ENCODE assay signal across 9 cellular contexts in the genomic region with DNA sequence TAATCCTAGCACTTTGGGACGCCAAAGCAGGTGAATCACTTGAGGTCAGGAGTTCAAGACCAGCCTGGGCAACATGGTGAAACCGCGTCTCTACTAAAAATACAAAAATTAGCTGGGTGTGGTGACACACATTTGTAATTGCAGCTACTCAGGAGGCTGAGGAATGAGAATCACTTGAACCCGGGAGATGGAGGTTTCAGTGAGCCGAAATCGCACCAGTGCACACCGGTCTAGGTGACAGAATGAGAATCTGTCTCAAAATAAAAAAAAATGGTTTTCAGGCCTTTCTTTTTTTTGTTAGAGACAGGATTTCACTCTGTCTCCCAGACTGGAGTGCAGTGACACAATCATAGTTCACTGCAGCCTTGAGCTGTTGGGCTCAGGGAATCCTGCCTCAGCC. TPM values are rescaled to one million over a fixed set of nuclear protein-coding genes. Genes with fewer than 3 reads are reported as not detected.
A peak's percentile ranks its signal among the peaks of the same experiment; 100 is the strongest.
DNase-seq lines count a peak whose midpoint lies in the region; ATAC-seq, FAIRE-seq and TF ChIP-seq lines count a peak whose summit lies in the region.
"Not testable (repeated sequence)": the region's sequence is repeated elsewhere in the genome, so short reads cannot be mapped to it uniquely, and the experiment has no call there.
"Had no signal": no experiment of that assay in that cellular context is flagged by ENCODE, and none has a peak within 500 bp of the region (broad histone marks: within the 10 kb centered on the region; RNA-seq: fewer than 3 reads in every experiment).

No MANE protein-coding gene starts in this region.

- H2AFZ ChIP-seq in Loucy (ENCODE audit: low read length): not testable (repeated sequence)

- peak overlapping the region in 7 of 10 experiments; percentile 4 to 45 (median 33); a peak in 9 of 20 replicates for H3K4me3 ChIP-seq in BLaER1 treated with 17β-estradiol and CSF1 and Interleukin-3, amounts not matched to agents 10 nM and 100 nM
- H3K4me3 ChIP-seq in Loucy (ENCODE audit: low read length, poor library complexity, severe bottlenecking): not testable (repeated sequence)

- H3K36me3 Mint-ChIP-seq in activated B cell treated with CpG ODN at 0.5 μM for 24 hours (ENCODE audit: low read depth); stimulated activated memory B cell treated with anti-CD40 and anti-IgM and Interleukin-4, amounts not matched to agents 10 μg/mL and 1 μg/mL and 100 μg/mL, for 72 hours: not testable (repeated sequence)

- not testable (repeated sequence) for DNase-seq in GM12891 (ENCODE audit: insufficient read length, low spot score); activated B cell treated with CpG ODN at 0.5 μM for 24 hours
- DNase-seq in medulla oblongata (ENCODE audit: extremely low spot score): peak; percentile 1

- H3K27ac ChIP-seq in BLaER1 treated with 17β-estradiol and CSF1 and Interleukin-3, amounts not matched to agents 10 nM and 100 nM: peak overlapping the region; percentile 74 to 90 (median 81)

- peak overlapping the region; percentile 95 for H3K27ac Mint-ChIP-seq in activated B cell treated with CpG ODN at 0.5 μM for 24 hours
- peak overlapping the region; percentile 87 for H3K27ac Mint-ChIP-seq in stimulated activated memory B cell treated with anti-CD40 and anti-IgM and Interleukin-4, amounts not matched to agents 10 μg/mL and 1 μg/mL and 100 μg/mL, for 72 hours

- H3K9me3 ChIP-seq in BLaER1 treated with 17β-estradiol and CSF1 and Interleukin-3, amounts not matched to agents 10 nM and 100 nM (replicated peaks in 1 of 11); Loucy (ENCODE audit: insufficient read depth, low read depth, low read length): not testable (repeated sequence)

- peak overlapping the region; percentile 71 for H3K4me3 Mint-ChIP-seq in activated B cell treated with CpG ODN at 0.5 μM for 24 hours
- peak overlapping the region; percentile 9 for H3K4me3 Mint-ChIP-seq in stimulated activated memory B cell treated with anti-CD40 and anti-IgM and Interleukin-4, amounts not matched to agents 10 μg/mL and 1 μg/mL and 100 μg/mL, for 72 hours

- ATAC-seq in HG02610 (IDR thresholded peaks at IDR 0.05; ENCODE audit: unreplicated experiment): peak; percentile 21
- ATAC-seq in activated B cell treated with CpG ODN at 0.5 μM for 24 hours (ENCODE audit: low read depth); stimulated activated memory B cell treated with anti-CD40 and anti-IgM and Interleukin-4, amounts not matched to agents 10 μg/mL and 1 μg/mL and 100 μg/mL, for 72 hours: not testable (repeated sequence)

- H3K9me2 ChIP-seq in Loucy (replicated peaks; ENCODE audit: low read depth, low read length): not testable (repeated sequence)

- not testable (repeated sequence) for H3K9me3 Mint-ChIP-seq in activated B cell treated with CpG ODN at 0.5 μM for 24 hours; stimulated activated memory B cell treated with anti-CD40 and anti-IgM and Interleukin-4, amounts not matched to agents 10 μg/mL and 1 μg/mL and 100 μg/mL, for 72 hours

- intact Hi-C loops in activated B cell treated with CpG ODN at 0.5 μM for 24 hours (cut with micrococcal nuclease): loop anchor here (1.0 kb wide), 4 partner anchors 9 to 67 kb away; a partner anchor contains a TSS

- not testable (repeated sequence) for TF ChIP-seq CTCF in Loucy (conservative IDR thresholded peaks at IDR 0.05; ENCODE audit: low read length); activated B cell treated with CpG ODN at 0.5 μM for 24 hours (IDR thresholded peaks at IDR 0.05)

- not testable (repeated sequence) for H3K27me3 ChIP-seq in BLaER1 treated with 17β-estradiol and CSF1 and Interleukin-3, amounts not matched to agents 10 nM and 100 nM; Loucy (ENCODE audit: insufficient read depth, low read length, poor library complexity, severe bottlenecking)

- CTCF ChIA-PET in activated B cell treated with CpG ODN at 0.5 μM for 24 hours (lab: Charles Lee): interaction anchor here (1.0 to 1.7 kb wide), 4 partner anchors 49 to 106 kb away, joined by 3 to 5 read pairs (median 4); a partner anchor contains a TSS

- peaks cover 86% of the 10 kb centered on the region for H3K4me1 Mint-ChIP-seq in activated B cell treated with CpG ODN at 0.5 μM for 24 hours
- peaks cover 62% of the 10 kb centered on the region for H3K4me1 Mint-ChIP-seq in stimulated activated memory B cell treated with anti-CD40 and anti-IgM and Interleukin-4, amounts not matched to agents 10 μg/mL and 1 μg/mL and 100 μg/mL, for 72 hours

- H3K4me2 ChIP-seq in BLaER1 treated with 17β-estradiol and CSF1 and Interleukin-3, amounts not matched to agents 10 nM and 100 nM: peak overlapping the region; percentile 72 to 93 (median 86)
- peak overlapping the region; percentile 27 for H3K4me2 ChIP-seq in Loucy (ENCODE audit: low read depth, low read length, poor library complexity, severe bottlenecking)

- H3K79me2 ChIP-seq in Loucy (ENCODE audit: insufficient read depth, low read length): not testable (repeated sequence)

- FAIRE-seq in GM12891 (lab: Jason Lieb, UNC): peak; percentile 66

- H4K20me1 ChIP-seq in BLaER1 treated with 17β-estradiol and CSF1 and Interleukin-3, amounts not matched to agents 10 nM and 100 nM; Loucy (ENCODE audit: insufficient read depth, low read length, poor library complexity, severe bottlenecking): not testable (repeated sequence)

- not testable (repeated sequence) for H3F3A ChIP-seq in Loucy (ENCODE audit: low read depth)

- H3K27me3 Mint-ChIP-seq in activated B cell treated with CpG ODN at 0.5 μM for 24 hours; stimulated activated memory B cell treated with anti-CD40 and anti-IgM and Interleukin-4, amounts not matched to agents 10 μg/mL and 1 μg/mL and 100 μg/mL, for 72 hours: not testable (repeated sequence)

- TF ChIP-seq POLR2A in GM12891 (IDR thresholded peaks at IDR 0.05; ENCODE audit: low read depth, low read length): not testable (repeated sequence)

- peaks cover 79 to 97% (median 88%) of the 10 kb centered on the region in 10 experiments for H3K4me1 ChIP-seq in BLaER1 treated with 17β-estradiol and CSF1 and Interleukin-3, amounts not matched to agents 10 nM and 100 nM
- peaks cover 10% of the 10 kb centered on the region for H3K4me1 ChIP-seq in Loucy (ENCODE audit: insufficient read depth, low read length, poor library complexity, severe bottlenecking)

- POLR2A ChIA-PET in activated B cell treated with CpG ODN at 0.5 μM for 24 hours (lab: Charles Lee): interaction anchor here (0.6 to 21.0 kb wide), 13 partner anchors 8 to 1950 kb away, joined by 3 to 853 read pairs (median 9); a partner anchor contains a TSS

- H3K9ac ChIP-seq in BLaER1 treated with 17β-estradiol and CSF1 and Interleukin-3, amounts not matched to agents 10 nM and 100 nM: peak overlapping the region; percentile 54 to 79 (median 70); a peak in 21 of 22 replicates
- not testable (repeated sequence) for H3K9ac ChIP-seq in Loucy (ENCODE audit: low read depth, low read length, poor library complexity, severe bottlenecking)

- not testable (repeated sequence) for H3K36me3 ChIP-seq in BLaER1 treated with 17β-estradiol and CSF1 and Interleukin-3, amounts not matched to agents 10 nM and 100 nM; Loucy (ENCODE audit: insufficient read depth, low read length)

RNA-seq across cellular contexts. Expression of a gene that starts 45.1 kb away (rescaled TPM):
- polyA plus RNA-seq in GM12891 (2012; ENCODE audit: low read depth, missing spikeins): 40.4 TPM
- total RNA-seq in activated B cell treated with CpG ODN at 0.5 μM for 24 hours: 2.3 and 2.6 TPM in 2 replicates
- total RNA-seq: CD8-positive, alpha-beta T cell; H4 had no signal
